ENCODE assay signal across 1 cellular context in genomic region chr7:151244156-151244870, GRCh38.
TF ChIP-seq lines count a peak whose summit lies in the region.

No MANE protein-coding gene starts in this region.

TF ChIP-seq in HCT116, 20 proteins besides CTCF, POLR2A, EP300 and RAD21:
- TF ChIP-seq POLR2AphosphoS5 (IDR thresholded peaks at IDR 0.05; ENCODE audit: low read depth, low read length) (no peak), JUND (IDR thresholded peaks at IDR 0.05) (no peak), ELF1 (IDR thresholded peaks at IDR 0.05; ENCODE audit: borderline replicate concordance, low read depth) (no peak), CBX3 (IDR thresholded peaks at IDR 0.05; ENCODE audit: low read depth) (no peak), ZBTB33 (IDR thresholded peaks at IDR 0.05; ENCODE audit: extremely low read depth, insufficient replicate concordance, low read length) (no peak), SRF (IDR thresholded peaks at IDR 0.05; ENCODE audit: low read depth) (no peak), ZNF274 (IDR thresholded peaks at IDR 0.05; ENCODE audit: low read depth, low read length) (no peak), YY1 (IDR thresholded peaks at IDR 0.05; ENCODE audit: extremely low read depth, insufficient replicate concordance, low read depth, low read length) (no peak), REST (IDR thresholded peaks at IDR 0.05; ENCODE audit: low read depth) (no peak), EZH2phosphoT487 (IDR thresholded peaks at IDR 0.05; ENCODE audit: borderline replicate concordance) (no peak), ZFX (IDR thresholded peaks at IDR 0.05) (no peak), ATF3 (IDR thresholded peaks at IDR 0.05) (no peak)
